ENCODE assay signal across 9 cellular contexts in genomic region chr12:442235-442884, GRCh38. TPM values are rescaled to one million over a fixed set of nuclear protein-coding genes. Genes with fewer than 3 reads are reported as not detected.
DNase-seq lines count a peak whose midpoint lies in the region; ATAC-seq, FAIRE-seq and TF ChIP-seq lines count a peak whose summit lies in the region.
"Had no signal": no experiment of that assay in that cellular context is flagged by ENCODE, and none has a peak within 500 bp of the region (broad histone marks: within the 10 kb centered on the region; RNA-seq: fewer than 3 reads in every experiment).

No MANE protein-coding gene starts in this region.

- peak; percentile 82 for TF ChIP-seq CTCF in BJ (IDR thresholded peaks at IDR 0.05; ENCODE audit: insufficient read depth, low read depth, low read length)
- peak; percentile 40 to 69 (median 64) for TF ChIP-seq CTCF in pancreas (IDR thresholded peaks at IDR 0.05)

- peak; percentile 73 for FAIRE-seq in GM12892 (lab: Jason Lieb, UNC)
- FAIRE-seq in pancreas (lab: Jason Lieb, UNC), result peak; percentile 49

- ATAC-seq in pancreas (peak in 3 of 4 donors; percentile 69 to 82 (median 70)), GM19351 (IDR thresholded peaks at IDR 0.05; ENCODE audit: unreplicated experiment) (no peak)

- H3K36me3 ChIP-seq in BJ (ENCODE audit: control insufficient read depth, insufficient read depth, low read length), result peaks cover 1% of the 10 kb centered on the region; the same call in 1 of the 2 replicates
- no peaks in the 10 kb centered on the region for H3K36me3 ChIP-seq in pancreas

- H3K27me3 ChIP-seq in BJ (ENCODE audit: control insufficient read depth, insufficient read depth, low read length) (no peaks in the 10 kb centered on the region), pancreas (no peaks in the 10 kb centered on the region)

- H3K4me3 ChIP-seq in BJ (ENCODE audit: low read depth, low read length), result no peak overlapping the region
- H3K4me3 ChIP-seq in pancreas, result no peak overlapping the region
- H3K4me3 ChIP-seq: skin epidermis had no signal

- DNase-seq in BJ (ENCODE audit: low read depth), result no peak
- DNase-seq in GM12892 (ENCODE audit: insufficient read length), result no peak
- peak; percentile 14 for DNase-seq in NCI-H446 treated with DMSO at 0.1 percent for 48 hours (lab: John Stamatoyannopoulos, UW)
- peak; percentile 6 for DNase-seq in activated T-helper 9 cell treated with anti-CD3 and anti-CD28 coated beads, Interleukin-2, amount 50 U/mL, for 16 hours (ENCODE audit: low read depth)
- peak; percentile 14 for DNase-seq in glomerular endothelial cell (ENCODE audit: extremely low read depth, low read depth, low spot score)
- peak in 2 of 6 donors; percentile 31 to 70 for DNase-seq in pancreas
- no peak for DNase-seq in T1000 (lab: John Stamatoyannopoulos, UW)

- POLR2A ChIA-PET in BJ (lab: Charles Lee), result no interaction called here

- H3K27ac ChIP-seq in pancreas, result no peak overlapping the region
- H3K27ac ChIP-seq: skin epidermis had no signal

- TF ChIP-seq POLR2A in GM12892 (IDR thresholded peaks at IDR 0.05; ENCODE audit: low read depth, low read length), result no peak

- CTCF ChIA-PET in BJ (lab: Yijun Ruan, JAX), result interaction anchor here (0.6 to 9.4 kb wide), 31 partner anchors 8 to 132 kb away, joined by 3 to 136 read pairs (median 5); no protein-coding TSS in a partner anchor

- intact Hi-C loops in pancreas (cut with DNase I), result loop anchor here (5.0 to 10.0 kb wide), 2 partner anchors 102 to 105 kb away; no protein-coding TSS in a partner anchor

- 48 to 49% methylated on average over 16 of the region's 16 CpGs for WGBS in pancreas, 2 donors

- no peaks in the 10 kb centered on the region for H3K4me1 ChIP-seq in pancreas

- no peaks in the 10 kb centered on the region for H3K9me3 ChIP-seq in pancreas

RNA-seq across cellular contexts. Expression of gene B4GALNT3, which starts 17.4 kb away (rescaled TPM):
- polyA plus RNA-seq in BJ (2011; rRNA removed) (0.05 TPM in 1 of 2 replicates, not detected in the other), pancreas (10 to 100 TPM; 13.6 to 14.9 TPM)
- not detected in 2 replicates for polyA minus RNA-seq in BJ (2011; rRNA and poly(A)+ RNA removed)
- polyA plus RNA-seq in GM12892 (2012; ENCODE audit: missing spikeins), result 0.55 TPM
- total RNA-seq in glomerular endothelial cell (0.44 and 0.64 TPM in 2 replicates), pancreas (10 to 100 TPM in 1 of 6 donors, 1 to 10 TPM in 5; 3.8 to 19.5 (median 6.0) TPM)

RNA-seq across cellular contexts. Expression of gene CCDC77, which starts 40.9 kb away (rescaled TPM):
- polyA plus RNA-seq in BJ (2011; rRNA removed) (7.0 and 8.4 TPM in 2 replicates), pancreas (1 to 10 TPM; 3.3 to 4.2 TPM)
- 4.5 and 4.7 TPM in 2 replicates for polyA minus RNA-seq in BJ (2011; rRNA and poly(A)+ RNA removed)
- polyA plus RNA-seq in GM12892 (2012; ENCODE audit: missing spikeins), result 16.7 TPM
- total RNA-seq in glomerular endothelial cell (9.8 and 10.9 TPM in 2 replicates), pancreas (1 to 10 TPM; 1.9 to 3.9 (median 2.6) TPM)

RNA-seq across cellular contexts. Expression of gene KDM5A, which starts 53.2 kb away (rescaled TPM):
- polyA plus RNA-seq in BJ (2011; rRNA removed) (26.1 and 27.6 TPM in 2 replicates), pancreas (1 to 10 TPM; 4.1 to 7.0 TPM)
- polyA minus RNA-seq in BJ (2011; rRNA and poly(A)+ RNA removed), result 73.6 and 83.9 TPM in 2 replicates
- 17.7 TPM for polyA plus RNA-seq in GM12892 (2012; ENCODE audit: missing spikeins)
- total RNA-seq in glomerular endothelial cell (56.2 and 70.1 TPM in 2 replicates), pancreas (10 to 100 TPM; 19.9 to 43.8 (median 25.7) TPM)

Comparison
In these comparisons a context has a peak if more than half of its experiments do, and no peak if none do; other contexts are left out.
1. DNase-seq: peak in NCI-H446 treated with DMSO at 0.1 percent for 48 hours (single experiment), activated T-helper 9 cell treated with anti-CD3 and anti-CD28 coated beads, Interleukin-2, amount 50 U/mL, for 16 hours (single experiment) and glomerular endothelial cell (single experiment); none in BJ (single experiment), GM12892 (single experiment) and T1000 (single experiment).